In genomic region chr12:32501835-32502333, GRCh38 we compare ENCODE assay signal across 8 cellular contexts.
A peak's percentile ranks its signal among the peaks of the same experiment; 100 is the strongest.
DNase-seq lines count a peak whose midpoint lies in the region; ATAC-seq, FAIRE-seq and TF ChIP-seq lines count a peak whose summit lies in the region.

No MANE protein-coding gene starts in this region.

- 0 to 13% methylated on average over 2 to 3 of the region's 6 CpGs for WGBS in mesodermal cell (ENCODE audit: insufficient coverage in 2 of 2), 2 experiments

- H3K9me3 ChIP-seq in endothelial cell of umbilical vein (replicated peaks; ENCODE audit: control insufficient read depth, insufficient read depth, low read length) (no peaks in the 10 kb centered on the region), mesodermal cell (ENCODE audit: control insufficient read depth, low read length) (no peaks in the 10 kb centered on the region)

- H3K27me3 ChIP-seq in H7 (ENCODE audit: control insufficient read depth, insufficient read depth, low read length) (no peaks in the 10 kb centered on the region), endothelial cell of umbilical vein (ENCODE audit: control insufficient read depth in 2 of 2, insufficient read depth in 2 of 2, low read length in 2 of 2) (no peaks in the 10 kb centered on the region)

- H3K36me3 ChIP-seq in H7 (replicated peaks; ENCODE audit: control insufficient read depth, insufficient read depth, low read length) (no peaks in the 10 kb centered on the region), endothelial cell of umbilical vein (ENCODE audit: control insufficient read depth in 2 of 2, extremely low read depth in 1 of 2, insufficient read depth in 2 of 2, low read length in 2 of 2) (no peaks in the 10 kb centered on the region), mesodermal cell (ENCODE audit: control insufficient read depth, insufficient read depth, low read length) (no peaks in the 10 kb centered on the region)

- BruUV-seq in endothelial cell of umbilical vein (replicated peaks; lab: Mats Ljungman, UMichigan): no TSS peak

- no peak for TF ChIP-seq CTCF in endothelial cell of umbilical vein (IDR thresholded peaks at IDR 0.05; ENCODE audit: extremely low read depth in 1 of 2, insufficient read depth in 1 of 2, low read depth in 1 of 2, low read length in 2 of 2)

- no peaks in the 10 kb centered on the region for H4K20me1 ChIP-seq in endothelial cell of umbilical vein (replicated peaks; ENCODE audit: control insufficient read depth, extremely low read depth, insufficient read depth, low read length)

- H3K4me2 ChIP-seq in endothelial cell of umbilical vein (ENCODE audit: insufficient read depth, low read length): peak overlapping the region; percentile 30

- dilution Hi-C loops in endothelial cell of umbilical vein (cut with MboI; ENCODE audit: extremely low pct_ligation_motif_present, low sequenced_read_pairs): no loop called here

- no peak for ATAC-seq in HG02870 (IDR thresholded peaks at IDR 0.05; ENCODE audit: unreplicated experiment)
- ATAC-seq in HG02763 (IDR thresholded peaks at IDR 0.05; ENCODE audit: unreplicated experiment): no peak
- no peak for ATAC-seq in GM21825 (IDR thresholded peaks at IDR 0.05; ENCODE audit: unreplicated experiment)

- intact Hi-C loops in endothelial cell of umbilical vein (cut with micrococcal nuclease): loop anchor here (1.0 kb wide), 2 partner anchors 12 to 47 kb away; no protein-coding TSS in a partner anchor

- POLR2A ChIA-PET in endothelial cell of umbilical vein (lab: Charles Lee): interaction anchor here (0.5 kb wide), 1 partner anchor 65 kb away, joined by 3 read pairs; no protein-coding TSS in a partner anchor

- no peak overlapping the region for H3K9ac ChIP-seq in endothelial cell of umbilical vein (replicated peaks; ENCODE audit: extremely low read depth, insufficient read depth, low read length)

- H2AFZ ChIP-seq in endothelial cell of umbilical vein (ENCODE audit: low read depth, low read length): no peak overlapping the region

- FAIRE-seq in endothelial cell of umbilical vein (lab: Jason Lieb, UNC): no peak

- no peaks in the 10 kb centered on the region for H3K9me1 ChIP-seq in endothelial cell of umbilical vein (replicated peaks; ENCODE audit: control insufficient read depth, extremely low read depth, insufficient read depth, low read length)

- H3K27ac ChIP-seq in endothelial cell of umbilical vein (ENCODE audit: insufficient read depth, low read depth, low read length) (no peak overlapping the region), mesodermal cell (ENCODE audit: low read depth, low read length, severe bottlenecking) (peak overlapping the region; percentile 72)

- no peak for TF ChIP-seq POLR2A in endothelial cell of umbilical vein (IDR thresholded peaks at IDR 0.05; ENCODE audit: low read depth, low read length)

- H3K4me1 ChIP-seq in endothelial cell of umbilical vein (ENCODE audit: control insufficient read depth, extremely low read depth, insufficient read depth, low read length) (peaks cover 43% of the 10 kb centered on the region), mesodermal cell (ENCODE audit: control insufficient read depth, insufficient read depth, low read length, poor library complexity, severe bottlenecking) (peaks cover 15% of the 10 kb centered on the region)

- CTCF ChIA-PET in endothelial cell of umbilical vein (lab: Charles Lee): interaction anchor here (0.7 to 4.2 kb wide), 3 partner anchors 10 to 50 kb away, joined by 3 to 23 read pairs (median 3); no protein-coding TSS in a partner anchor

- DNase-seq in H7 (peak; percentile 71), NCI-H526 (lab: John Stamatoyannopoulos, UW) (peak; percentile 97 to 99), endothelial cell of umbilical vein (ENCODE audit: low read depth, low spot score) (peak; percentile 59), OCI-M2 (lab: John Stamatoyannopoulos, UW; ENCODE audit: unreplicated experiment) (no peak)

- H3K4me3 ChIP-seq in H7 (ENCODE audit: insufficient read depth, low read depth, low read length) (no peak overlapping the region), endothelial cell of umbilical vein (replicated peaks in 1 of 3; ENCODE audit: insufficient read depth in 1 of 3, low read depth in 1 of 3, low read length in 3 of 3) (peak overlapping the region in 1 of 3 experiments; percentile 33), mesodermal cell (ENCODE audit: extremely low read depth, insufficient read depth, low read length, poor library complexity, severe bottlenecking) (peak overlapping the region; percentile 31)

- peaks cover 24% of the 10 kb centered on the region for H3K79me2 ChIP-seq in endothelial cell of umbilical vein (ENCODE audit: control insufficient read depth, insufficient read depth, low read length)

TF ChIP-seq in endothelial cell of umbilical vein, 7 proteins besides CTCF, POLR2A, EP300 and RAD21:
- TF ChIP-seq POLR2AphosphoS5 (IDR thresholded peaks at IDR 0.05; ENCODE audit: insufficient read depth, low read depth, low read length) (no peak), MYC (IDR thresholded peaks at IDR 0.05; ENCODE audit: low read depth, low read length) (no peak), JUN (IDR thresholded peaks at IDR 0.05; ENCODE audit: borderline replicate concordance, insufficient read depth, insufficient read length, low read depth) (no peak), FOS (IDR thresholded peaks at IDR 0.05; ENCODE audit: borderline replicate concordance, insufficient read depth, low read length) (no peak), EZH2 (IDR thresholded peaks at IDR 0.05; ENCODE audit: borderline replicate concordance, low read depth, low read length, severe bottlenecking) (no peak), GATA2 (IDR thresholded peaks at IDR 0.05; ENCODE audit: insufficient read depth, insufficient read length, low read depth, low read length) (no peak)
- TF ChIP-seq, protein P1, sequence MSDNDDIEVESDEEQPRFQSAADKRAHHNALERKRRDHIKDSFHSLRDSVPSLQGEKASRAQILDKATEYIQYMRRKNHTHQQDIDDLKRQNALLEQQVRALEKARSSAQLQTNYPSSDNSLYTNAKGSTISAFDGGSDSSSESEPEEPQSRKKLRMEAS (IDR thresholded peaks at IDR 0.05; ENCODE audit: insufficient read depth, insufficient read length): no peak
